1 cellular context compared by ENCODE assay signal in the genomic region with DNA sequence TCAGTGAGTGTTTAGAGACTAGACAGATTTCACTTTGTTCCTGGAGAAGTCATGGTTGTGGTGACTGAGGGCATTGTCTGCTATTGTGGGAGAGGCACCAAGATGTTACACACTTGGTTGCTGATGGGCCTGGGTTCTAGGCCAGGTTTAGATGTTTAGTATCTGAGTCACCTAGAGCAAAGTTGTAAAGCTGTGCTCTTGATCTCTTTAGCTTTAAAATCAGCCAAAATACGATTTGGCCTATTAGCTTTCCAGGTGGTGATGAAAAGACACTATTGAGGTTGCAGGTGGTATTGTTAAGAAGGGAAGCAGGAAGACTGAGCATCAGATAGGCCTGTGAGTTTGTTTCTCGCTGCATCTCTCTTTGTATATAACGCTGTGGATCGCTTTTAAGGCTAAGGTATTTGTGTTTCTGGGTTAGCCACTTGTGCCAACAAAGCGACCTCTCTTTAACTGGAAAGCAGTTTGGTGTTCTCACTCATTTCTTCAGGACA.
TF ChIP-seq lines count a peak whose summit lies in the region.

No MANE protein-coding gene starts in this region.

TF ChIP-seq in GM12878, 131 proteins besides CTCF, POLR2A, EP300 and RAD21:
- TF ChIP-seq, protein P1, sequence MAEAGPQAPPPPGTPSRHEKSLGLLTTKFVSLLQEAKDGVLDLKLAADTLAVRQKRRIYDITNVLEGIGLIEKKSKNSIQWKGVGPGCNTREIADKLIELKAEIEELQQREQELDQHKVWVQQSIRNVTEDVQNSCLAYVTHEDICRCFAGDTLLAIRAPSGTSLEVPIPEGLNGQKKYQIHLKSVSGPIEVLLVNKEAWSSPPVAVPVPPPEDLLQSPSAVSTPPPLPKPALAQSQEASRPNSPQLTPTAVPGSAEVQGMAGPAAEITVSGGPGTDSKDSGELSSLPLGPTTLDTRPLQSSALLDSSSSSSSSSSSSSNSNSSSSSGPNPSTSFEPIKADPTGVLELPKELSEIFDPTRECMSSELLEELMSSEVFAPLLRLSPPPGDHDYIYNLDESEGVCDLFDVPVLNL (IDR thresholded peaks at IDR 0.05; ENCODE audit: low read depth, low read length), result no peak
- no peak for TF ChIP-seq PML (IDR thresholded peaks at IDR 0.05; ENCODE audit: low read length)
- no peak for TF ChIP-seq CHD4 (IDR thresholded peaks at IDR 0.05)
- TF ChIP-seq, protein P2, sequence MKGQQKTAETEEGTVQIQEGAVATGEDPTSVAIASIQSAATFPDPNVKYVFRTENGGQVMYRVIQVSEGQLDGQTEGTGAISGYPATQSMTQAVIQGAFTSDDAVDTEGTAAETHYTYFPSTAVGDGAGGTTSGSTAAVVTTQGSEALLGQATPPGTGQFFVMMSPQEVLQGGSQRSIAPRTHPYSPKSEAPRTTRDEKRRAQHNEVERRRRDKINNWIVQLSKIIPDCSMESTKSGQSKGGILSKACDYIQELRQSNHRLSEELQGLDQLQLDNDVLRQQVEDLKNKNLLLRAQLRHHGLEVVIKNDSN (IDR thresholded peaks at IDR 0.05; ENCODE audit: borderline replicate concordance, extremely low read length, insufficient read depth, low read depth, low read length), result no peak
- TF ChIP-seq, protein P3, sequence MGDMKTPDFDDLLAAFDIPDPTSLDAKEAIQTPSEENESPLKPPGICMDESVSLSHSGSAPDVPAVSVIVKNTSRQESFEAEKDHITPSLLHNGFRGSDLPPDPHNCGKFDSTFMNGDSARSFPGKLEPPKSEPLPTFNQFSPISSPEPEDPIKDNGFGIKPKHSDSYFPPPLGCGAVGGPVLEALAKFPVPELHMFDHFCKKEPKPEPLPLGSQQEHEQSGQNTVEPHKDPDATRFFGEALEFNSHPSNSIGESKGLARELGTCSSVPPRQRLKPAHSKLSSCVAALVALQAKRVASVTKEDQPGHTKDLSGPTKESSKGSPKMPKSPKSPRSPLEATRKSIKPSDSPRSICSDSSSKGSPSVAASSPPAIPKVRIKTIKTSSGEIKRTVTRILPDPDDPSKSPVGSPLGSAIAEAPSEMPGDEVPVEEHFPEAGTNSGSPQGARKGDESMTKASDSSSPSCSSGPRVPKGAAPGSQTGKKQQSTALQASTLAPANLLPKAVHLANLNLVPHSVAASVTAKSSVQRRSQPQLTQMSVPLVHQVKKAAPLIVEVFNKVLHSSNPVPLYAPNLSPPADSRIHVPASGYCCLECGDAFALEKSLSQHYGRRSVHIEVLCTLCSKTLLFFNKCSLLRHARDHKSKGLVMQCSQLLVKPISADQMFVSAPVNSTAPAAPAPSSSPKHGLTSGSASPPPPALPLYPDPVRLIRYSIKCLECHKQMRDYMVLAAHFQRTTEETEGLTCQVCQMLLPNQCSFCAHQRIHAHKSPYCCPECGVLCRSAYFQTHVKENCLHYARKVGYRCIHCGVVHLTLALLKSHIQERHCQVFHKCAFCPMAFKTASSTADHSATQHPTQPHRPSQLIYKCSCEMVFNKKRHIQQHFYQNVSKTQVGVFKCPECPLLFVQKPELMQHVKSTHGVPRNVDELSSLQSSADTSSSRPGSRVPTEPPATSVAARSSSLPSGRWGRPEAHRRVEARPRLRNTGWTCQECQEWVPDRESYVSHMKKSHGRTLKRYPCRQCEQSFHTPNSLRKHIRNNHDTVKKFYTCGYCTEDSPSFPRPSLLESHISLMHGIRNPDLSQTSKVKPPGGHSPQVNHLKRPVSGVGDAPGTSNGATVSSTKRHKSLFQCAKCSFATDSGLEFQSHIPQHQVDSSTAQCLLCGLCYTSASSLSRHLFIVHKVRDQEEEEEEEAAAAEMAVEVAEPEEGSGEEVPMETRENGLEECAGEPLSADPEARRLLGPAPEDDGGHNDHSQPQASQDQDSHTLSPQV (IDR thresholded peaks at IDR 0.05), result no peak
- TF ChIP-seq SUZ12 (IDR thresholded peaks at IDR 0.05; ENCODE audit: unreplicated experiment), result no peak
- TF ChIP-seq TCF3 (IDR thresholded peaks at IDR 0.05; ENCODE audit: borderline replicate concordance, insufficient read depth, low read depth, low read length), result no peak
- TF ChIP-seq SMAD1 (IDR thresholded peaks at IDR 0.05; ENCODE audit: low read depth, partially characterized antibody), result no peak
- no peak for TF ChIP-seq HDAC2 (IDR thresholded peaks at IDR 0.05)
- TF ChIP-seq NFYA (IDR thresholded peaks at IDR 0.05; ENCODE audit: borderline replicate concordance, low read depth, low read length), result no peak
- TF ChIP-seq RFX5 (IDR thresholded peaks at IDR 0.05; ENCODE audit: low read depth, low read length), result no peak
- TF ChIP-seq, protein P4, sequence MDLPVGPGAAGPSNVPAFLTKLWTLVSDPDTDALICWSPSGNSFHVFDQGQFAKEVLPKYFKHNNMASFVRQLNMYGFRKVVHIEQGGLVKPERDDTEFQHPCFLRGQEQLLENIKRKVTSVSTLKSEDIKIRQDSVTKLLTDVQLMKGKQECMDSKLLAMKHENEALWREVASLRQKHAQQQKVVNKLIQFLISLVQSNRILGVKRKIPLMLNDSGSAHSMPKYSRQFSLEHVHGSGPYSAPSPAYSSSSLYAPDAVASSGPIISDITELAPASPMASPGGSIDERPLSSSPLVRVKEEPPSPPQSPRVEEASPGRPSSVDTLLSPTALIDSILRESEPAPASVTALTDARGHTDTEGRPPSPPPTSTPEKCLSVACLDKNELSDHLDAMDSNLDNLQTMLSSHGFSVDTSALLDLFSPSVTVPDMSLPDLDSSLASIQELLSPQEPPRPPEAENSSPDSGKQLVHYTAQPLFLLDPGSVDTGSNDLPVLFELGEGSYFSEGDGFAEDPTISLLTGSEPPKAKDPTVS (IDR thresholded peaks at IDR 0.05; ENCODE audit: low read depth, low read length), result no peak
- TF ChIP-seq LARP7 (IDR thresholded peaks at IDR 0.05), result no peak
- no peak for TF ChIP-seq ZNF24 (IDR thresholded peaks at IDR 0.05)
